ENCODE assay signal across 22 cellular contexts in the genomic region with DNA sequence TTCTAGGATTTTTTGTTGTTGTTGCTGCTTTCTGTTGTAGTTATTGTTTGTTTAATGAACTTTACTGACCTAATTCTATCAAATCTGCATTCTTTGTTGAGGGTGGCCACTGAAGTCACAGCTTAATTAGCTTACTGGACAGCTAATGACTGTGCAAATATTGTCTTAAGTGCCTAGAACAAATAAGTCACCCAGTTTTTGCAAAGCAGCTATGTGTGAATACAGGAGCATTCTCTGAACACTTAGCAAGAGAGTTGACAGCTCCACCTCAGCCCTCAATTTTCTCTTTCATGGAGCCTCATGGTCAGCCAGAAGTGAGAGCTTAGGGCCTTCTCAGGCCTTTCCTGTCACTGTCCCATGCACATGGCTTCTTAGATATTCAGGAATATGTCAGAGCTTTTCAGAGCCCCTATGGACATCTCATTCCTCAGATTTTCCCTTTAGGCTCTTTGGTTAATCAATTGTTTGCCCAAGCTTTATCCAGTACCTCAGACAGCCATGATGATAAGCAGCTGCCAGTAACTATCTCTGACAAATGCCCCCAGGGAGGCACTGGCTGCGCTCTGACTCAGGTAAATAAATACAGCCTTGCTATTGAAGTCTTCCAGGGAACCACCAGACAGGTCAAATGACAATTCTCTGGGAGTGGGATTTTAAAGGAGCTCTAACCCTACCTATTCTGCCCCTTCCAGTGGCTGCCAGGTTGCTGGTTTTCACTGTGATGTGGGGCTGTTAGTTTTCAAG.
DNase-seq lines count a peak whose midpoint lies in the region; ATAC-seq and TF ChIP-seq lines count a peak whose summit lies in the region.
"Had no signal": no experiment of that assay in that cellular context is flagged by ENCODE, and none has a peak within 500 bp of the region (broad histone marks: within the 10 kb centered on the region; RNA-seq: fewer than 3 reads in every experiment).

No MANE protein-coding gene starts in this region.

- H3K27ac ChIP-seq in GM23338 (ENCODE audit: low read depth) = no peak overlapping the region
- H3K27ac ChIP-seq: gastrocnemius medialis, ovary had no signal

- H3K4me3 Mint-ChIP-seq in GM23338 (no peak overlapping the region), mesothelial cell of epicardium (no peak overlapping the region)
- H3K4me3 Mint-ChIP-seq: activated T-helper 17 cell treated with anti-CD3 and anti-CD28 coated beads, Interleukin-2, amount 50 U/mL, for 72 hours; CD8-positive, alpha-beta T cell; naive thymus-derived CD4-positive, alpha-beta T cell; stimulated activated naive CD8-positive, alpha-beta T cell treated with anti-CD3 and anti-CD28 coated beads, Interleukin-15, amount 100 ng/mL, for 72 hours had no signal

- no peaks in the 10 kb centered on the region for H3K79me2 ChIP-seq in GM23338 (replicated peaks; ENCODE audit: insufficient read depth)

- no peak overlapping the region for H3K4me3 ChIP-seq in BE2C (ENCODE audit: low read depth, low read length)
- no peak overlapping the region for H3K4me3 ChIP-seq in GM23338
- H3K4me3 ChIP-seq: gastrocnemius medialis, lung, ovary, upper lobe of left lung had no signal

- H3K27ac Mint-ChIP-seq in GM23338 (no peak overlapping the region; the same call in 1 of the 2 replicates), mesothelial cell of epicardium (no peak overlapping the region)
- H3K27ac Mint-ChIP-seq: activated T-helper 17 cell treated with anti-CD3 and anti-CD28 coated beads, Interleukin-2, amount 50 U/mL, for 72 hours; CD8-positive, alpha-beta T cell; naive thymus-derived CD4-positive, alpha-beta T cell; stimulated activated naive CD8-positive, alpha-beta T cell treated with anti-CD3 and anti-CD28 coated beads, Interleukin-15, amount 100 ng/mL, for 72 hours had no signal

- no peaks in the 10 kb centered on the region for H3K36me3 ChIP-seq in BE2C
- H3K36me3 ChIP-seq in GM23338 (ENCODE audit: insufficient read depth) = no peaks in the 10 kb centered on the region
- H3K36me3 ChIP-seq: gastrocnemius medialis, ovary, upper lobe of left lung had no signal

- no peaks in the 10 kb centered on the region for H3K9me3 Mint-ChIP-seq in GM23338
- H3K9me3 Mint-ChIP-seq in mesothelial cell of epicardium = no peaks in the 10 kb centered on the region
- H3K9me3 Mint-ChIP-seq: activated T-helper 17 cell treated with anti-CD3 and anti-CD28 coated beads, Interleukin-2, amount 50 U/mL, for 72 hours; CD8-positive, alpha-beta T cell; stimulated activated naive CD8-positive, alpha-beta T cell treated with anti-CD3 and anti-CD28 coated beads, Interleukin-15, amount 100 ng/mL, for 72 hours had no signal

- no peaks in the 10 kb centered on the region for H3F3A ChIP-seq in GM23338 (replicated peaks; ENCODE audit: low read depth)

- ATAC-seq in GM23338 (peak; percentile 49), HG02763 (IDR thresholded peaks at IDR 0.05; ENCODE audit: unreplicated experiment) (no peak)
- ATAC-seq: activated T-helper 17 cell treated with anti-CD3 and anti-CD28 coated beads, Interleukin-2, amount 50 U/mL, for 72 hours; CD8-positive, alpha-beta T cell; gastrocnemius medialis; naive thymus-derived CD4-positive, alpha-beta T cell; stimulated activated naive CD8-positive, alpha-beta T cell treated with anti-CD3 and anti-CD28 coated beads, Interleukin-15, amount 100 ng/mL, for 72 hours had no signal

- no peaks in the 10 kb centered on the region for H3K27me3 Mint-ChIP-seq in GM23338 (ENCODE audit: insufficient read depth, low read depth, poor library complexity)
- H3K27me3 Mint-ChIP-seq in mesothelial cell of epicardium (ENCODE audit: low read depth) = no peaks in the 10 kb centered on the region

- no peaks in the 10 kb centered on the region for H3K9me2 ChIP-seq in GM23338 (ENCODE audit: insufficient read depth)

- H3K4me2 ChIP-seq in GM23338 = no peak overlapping the region

- no peaks in the 10 kb centered on the region for H4K20me1 ChIP-seq in GM23338 (replicated peaks; ENCODE audit: insufficient read depth)

- TF ChIP-seq CTCF in BE2C (IDR thresholded peaks at IDR 0.05; ENCODE audit: low read depth, low read length) (no peak), GM23338 (conservative IDR thresholded peaks at IDR 0.05; ENCODE audit: low read depth in 2 of 2) (no peak), mesothelial cell of epicardium (IDR thresholded peaks at IDR 0.05; ENCODE audit: unreplicated experiment) (no peak)

- no peaks in the 10 kb centered on the region for H3K9me3 ChIP-seq in BE2C
- H3K9me3 ChIP-seq: gastrocnemius medialis, ovary, upper lobe of left lung had no signal

- DNase-seq in BE2C = peak; percentile 61
- DNase-seq in GM23338 (ENCODE audit: low spot score) = no peak
- peak; percentile 27 for DNase-seq in NCI-H82 treated with DMSO at 0.1 percent for 48 hours (lab: John Stamatoyannopoulos, UW; ENCODE audit: unreplicated experiment)
- peak; percentile 22 for DNase-seq in iPS-NIHi7 (ENCODE audit: extremely low spot score)
- no peak for DNase-seq in mesothelial cell of epicardium (ENCODE audit: low spot score in 2 of 2, unreplicated experiment in 2 of 2)
- no peak for DNase-seq in H4 (ENCODE audit: low spot score)
- no peak for DNase-seq in activated CD8-positive, alpha-beta memory T cell treated with anti-CD3 and anti-CD28 coated beads, Interleukin-2, amount 50 U/mL, for 4 hours
- DNase-seq: activated CD4-positive, alpha-beta T cell treated with anti-CD3 and anti-CD28 coated beads for 1 hour; CD8-positive, alpha-beta T cell; dermis blood vessel endothelial cell; erythroblast; gastrocnemius medialis; naive thymus-derived CD4-positive, alpha-beta T cell; NCI-H1436 treated with DMSO at 0.1 percent for 48 hours; NCI-H226; ovary; stimulated activated CD4-positive, alpha-beta T cell treated with anti-CD3 and anti-CD28 coated beads, Interleukin-2, amount 100 ng/mL, for 24 hours; stimulated activated naive CD8-positive, alpha-beta T cell treated with anti-CD3 and anti-CD28 coated beads, Interleukin-15, amount 100 ng/mL, for 72 hours; upper lobe of left lung had no signal

- H3K4me1 ChIP-seq in BE2C (peaks cover 4% of the 10 kb centered on the region), GM23338 (ENCODE audit: insufficient read depth) (no peaks in the 10 kb centered on the region)
- H3K4me1 ChIP-seq: gastrocnemius medialis, upper lobe of left lung had no signal

- H3K36me3 Mint-ChIP-seq in GM23338 (ENCODE audit: low read depth) (no peaks in the 10 kb centered on the region), mesothelial cell of epicardium (no peaks in the 10 kb centered on the region)
- H3K36me3 Mint-ChIP-seq: CD8-positive, alpha-beta T cell; naive thymus-derived CD4-positive, alpha-beta T cell had no signal

- H2AFZ ChIP-seq in GM23338 = no peak overlapping the region

- H3K4me1 Mint-ChIP-seq in GM23338 (peaks cover 4% of the 10 kb centered on the region; the same call in 1 of the 3 replicates), mesothelial cell of epicardium (no peaks in the 10 kb centered on the region)
- H3K4me1 Mint-ChIP-seq: activated T-helper 17 cell treated with anti-CD3 and anti-CD28 coated beads, Interleukin-2, amount 50 U/mL, for 72 hours; naive thymus-derived CD4-positive, alpha-beta T cell; stimulated activated naive CD8-positive, alpha-beta T cell treated with anti-CD3 and anti-CD28 coated beads, Interleukin-15, amount 100 ng/mL, for 72 hours had no signal

- H3K27me3 ChIP-seq in BE2C (no peaks in the 10 kb centered on the region; the same call in 1 of the 2 replicates), GM23338 (ENCODE audit: insufficient read depth) (no peaks in the 10 kb centered on the region)
- H3K27me3 ChIP-seq: gastrocnemius medialis, ovary, upper lobe of left lung had no signal

TF ChIP-seq in GM23338, 12 proteins besides CTCF, POLR2A, EP300 and RAD21 (continues in another document):
- TF ChIP-seq EZH2 (IDR thresholded peaks at IDR 0.05; ENCODE audit: low read depth, unreplicated experiment) = no peak
- TF ChIP-seq, protein P1, sequence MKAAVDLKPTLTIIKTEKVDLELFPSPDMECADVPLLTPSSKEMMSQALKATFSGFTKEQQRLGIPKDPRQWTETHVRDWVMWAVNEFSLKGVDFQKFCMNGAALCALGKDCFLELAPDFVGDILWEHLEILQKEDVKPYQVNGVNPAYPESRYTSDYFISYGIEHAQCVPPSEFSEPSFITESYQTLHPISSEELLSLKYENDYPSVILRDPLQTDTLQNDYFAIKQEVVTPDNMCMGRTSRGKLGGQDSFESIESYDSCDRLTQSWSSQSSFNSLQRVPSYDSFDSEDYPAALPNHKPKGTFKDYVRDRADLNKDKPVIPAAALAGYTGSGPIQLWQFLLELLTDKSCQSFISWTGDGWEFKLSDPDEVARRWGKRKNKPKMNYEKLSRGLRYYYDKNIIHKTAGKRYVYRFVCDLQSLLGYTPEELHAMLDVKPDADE (IDR thresholded peaks at IDR 0.05) = no peak

Comparison
In these comparisons a context has a peak if more than half of its experiments do, and no peak if none do; other contexts are left out.
1. DNase-seq: peak in BE2C (single experiment), NCI-H82 treated with DMSO at 0.1 percent for 48 hours (single experiment) and iPS-NIHi7 (single experiment); none in GM23338 (single experiment), mesothelial cell of epicardium (0 of 2), H4 (single experiment) and activated CD8-positive, alpha-beta memory T cell treated with anti-CD3 and anti-CD28 coated beads, Interleukin-2, amount 50 U/mL, for 4 hours (single experiment).